In genomic region chr2:50635824-50636223, GRCh38 we compare ENCODE assay signal across 24 cellular contexts.
DNase-seq lines count a peak whose midpoint lies in the region; ATAC-seq, FAIRE-seq and TF ChIP-seq lines count a peak whose summit lies in the region.
"Had no signal": no experiment of that assay in that cellular context is flagged by ENCODE, and none has a peak within 500 bp of the region (broad histone marks: within the 10 kb centered on the region; RNA-seq: fewer than 3 reads in every experiment).

No MANE protein-coding gene starts in this region.

- WGBS in A549 (ENCODE audit: missing lambda C conversion rate): 0% methylated on average over 2 of the region's 2 CpGs
- WGBS in K562 (ENCODE audit: insufficient coverage, low coverage, missing lambda C conversion rate): 0% methylated on average over 2 of the region's 2 CpGs

- H3K9me1 ChIP-seq in K562 (ENCODE audit: control insufficient read depth, insufficient read depth, low read length): no peaks in the 10 kb centered on the region

- H3K9me3 ChIP-seq in A549 (no peaks in the 10 kb centered on the region), HUES48 (ENCODE audit: control insufficient read depth, insufficient read depth, low read length) (no peaks in the 10 kb centered on the region), K562 (replicated peaks; ENCODE audit: control insufficient read depth, insufficient read depth, low read depth, low read length) (no peaks in the 10 kb centered on the region; the same call in 1 of the 2 replicates), osteoblast (ENCODE audit: low read depth, low read length) (no peaks in the 10 kb centered on the region), A673 (ENCODE audit: low read depth, low read length, poor library complexity, severe bottlenecking) (no peaks in the 10 kb centered on the region)
- H3K9me3 ChIP-seq: Caco-2 had no signal

- FAIRE-seq in A549 (lab: Jason Lieb, UNC) (no peak), K562 (lab: Jason Lieb, UNC) (no peak)
- FAIRE-seq: D721Med, GM12892, GM18507, HTR-8/SVneo had no signal

- DNase-seq in A549 (ENCODE audit: low read depth in 1 of 2, low spot score in 1 of 2) (no peak), K562 (ENCODE audit: extremely low read depth in 1 of 4, low spot score in 3 of 4) (no peak), osteoblast (ENCODE audit: insufficient read length, low spot score, missing footprints) (peak; percentile 22), sciatic nerve (ENCODE audit: low spot score) (no peak), A673 (ENCODE audit: low spot score) (no peak)
- DNase-seq: 8988T; ACHN; AML-193; Caco-2; CD4-positive, alpha-beta T cell; DMS153; DMS79; GDM1; GOT3; HCEC 1CT; Karpas-422; KBM-7 had no signal

- no peak overlapping the region for H3K4me3 ChIP-seq in A549
- no peak overlapping the region for H3K4me3 ChIP-seq in HUES48 (ENCODE audit: low read depth, low read length)
- no peak overlapping the region for H3K4me3 ChIP-seq in K562
- no peak overlapping the region for H3K4me3 ChIP-seq in osteoblast (ENCODE audit: insufficient read depth, low read length)
- H3K4me3 ChIP-seq in A673 (ENCODE audit: low read depth, low read length, poor library complexity, severe bottlenecking): no peak overlapping the region

- H3K27me3 ChIP-seq in HUES48 (ENCODE audit: control insufficient read depth, insufficient read depth, low read length) (no peaks in the 10 kb centered on the region), K562 (ENCODE audit: control insufficient read depth in 2 of 2, insufficient read depth in 2 of 2, low read length in 2 of 2) (no peaks in the 10 kb centered on the region), osteoblast (ENCODE audit: insufficient read depth, low read length) (no peaks in the 10 kb centered on the region), A673 (replicated peaks; ENCODE audit: insufficient read depth, low read depth, low read length, poor library complexity) (peaks cover 20% of the 10 kb centered on the region)

- intact Hi-C loops in K562 (cut with micrococcal nuclease) (no loop called here), sciatic nerve (cut with DNase I) (no loop called here), A673 (cut with micrococcal nuclease; ENCODE audit: unreplicated experiment) (no loop called here)

- BruUV-seq in K562 (replicated peaks; lab: Mats Ljungman, UMichigan) (no TSS peak), A673 (replicated peaks; lab: Mats Ljungman, UMichigan) (no TSS peak)

- H3K4me2 ChIP-seq in A549 (no peak overlapping the region), K562 (ENCODE audit: insufficient read depth, low read length) (no peak overlapping the region), osteoblast (ENCODE audit: insufficient read depth, low read length) (no peak overlapping the region)

- no peak for TF ChIP-seq RAD21 in A549 (conservative IDR thresholded peaks at IDR 0.05 in 1 of 2, IDR thresholded peaks at IDR 0.05 in 1 of 2)
- TF ChIP-seq RAD21 in K562 (CRISPR knock-in tag; conservative IDR thresholded peaks at IDR 0.05 in 1 of 2, IDR thresholded peaks at IDR 0.05 in 1 of 2): no peak

- peak overlapping the region; percentile 20; the same call in 1 of the 2 replicates for H3K9ac ChIP-seq in HUES48 (ENCODE audit: low read depth, low read length)
- H3K9ac ChIP-seq in K562 (ENCODE audit: insufficient read depth in 1 of 2, low read depth in 2 of 2, low read length in 2 of 2): no peak overlapping the region

- TF ChIP-seq EP300 in A549 (IDR thresholded peaks at IDR 0.05) (no peak), K562 (IDR thresholded peaks at IDR 0.05; ENCODE audit: low read length) (no peak)

- no peaks in the 10 kb centered on the region for H3K4me1 ChIP-seq in A549
- H3K4me1 ChIP-seq in HUES48 (ENCODE audit: control insufficient read depth, insufficient read depth, low read length): peaks cover 27% of the 10 kb centered on the region
- no peaks in the 10 kb centered on the region for H3K4me1 ChIP-seq in K562 (replicated peaks in 1 of 2; ENCODE audit: control insufficient read depth in 2 of 2, insufficient read depth in 2 of 2, low read length in 2 of 2)
- H3K4me1 ChIP-seq in osteoblast (ENCODE audit: insufficient read depth, low read length): no peaks in the 10 kb centered on the region
- H3K4me1 ChIP-seq in A673 (ENCODE audit: insufficient read depth, low read length, poor library complexity, severe bottlenecking): no peaks in the 10 kb centered on the region
- H3K4me1 ChIP-seq: Caco-2 had no signal

- POLR2A ChIA-PET in A549 (lab: Yijun Ruan, JAX): interaction anchor here (0.6 kb wide), 1 partner anchor 963 kb away, joined by 3 read pairs; no protein-coding TSS in a partner anchor
- POLR2A ChIA-PET in K562 (lab: Yijun Ruan, JAX): no interaction called here
- POLR2A ChIA-PET in A673 (lab: Charles Lee; ENCODE audit: low non-redundant PET): no interaction called here

- TF ChIP-seq POLR2A in A549 (IDR thresholded peaks at IDR 0.05; ENCODE audit: low read length): no peak
- no peak for TF ChIP-seq POLR2A in K562 (conservative IDR thresholded peaks at IDR 0.05)

- CTCF ChIA-PET in A549 (lab: Yijun Ruan, JAX) (no interaction called here), K562 (lab: Yijun Ruan, JAX; ENCODE audit: low intra/inter-chr PET ratio) (no interaction called here), A673 (lab: Charles Lee) (no interaction called here)

- H2AFZ ChIP-seq in K562 (ENCODE audit: low read depth, low read length) (no peak overlapping the region), osteoblast (ENCODE audit: low read length) (no peak overlapping the region)

- no peak for ATAC-seq in A549
- no peak for ATAC-seq in K562
- no peak for ATAC-seq in sciatic nerve
- no peak for ATAC-seq in HG03342 (IDR thresholded peaks at IDR 0.05; ENCODE audit: unreplicated experiment)

- no peaks in the 10 kb centered on the region for H3K36me3 ChIP-seq in HUES48 (ENCODE audit: control insufficient read depth, insufficient read depth, low read length)
- no peaks in the 10 kb centered on the region for H3K36me3 ChIP-seq in K562 (ENCODE audit: control insufficient read depth, insufficient read depth, low read length)
- H3K36me3 ChIP-seq in osteoblast (ENCODE audit: insufficient read depth, low read length): no peaks in the 10 kb centered on the region
- H3K36me3 ChIP-seq in A673 (ENCODE audit: insufficient read depth, low read length, poor library complexity, severe bottlenecking): no peaks in the 10 kb centered on the region

- H4K20me1 ChIP-seq in K562 (replicated peaks; ENCODE audit: control insufficient read depth, insufficient read depth, low read length): no peaks in the 10 kb centered on the region
- H4K20me1 ChIP-seq in osteoblast (ENCODE audit: insufficient read depth, low read length): no peaks in the 10 kb centered on the region

- H3K27ac ChIP-seq in A549 (no peak overlapping the region), HUES48 (ENCODE audit: low read depth, low read length) (peak overlapping the region; percentile 88), K562 (ENCODE audit: extremely low read depth, low read depth, low read length) (no peak overlapping the region), osteoblast (ENCODE audit: low read depth, low read length) (no peak overlapping the region), A673 (ENCODE audit: low read depth, low read length, poor library complexity, severe bottlenecking) (no peak overlapping the region)
- H3K27ac ChIP-seq: C4-2B had no signal

- in situ Hi-C loops in K562 (cut with MboI): no loop called here

- no peak for TF ChIP-seq CTCF in A549 (IDR thresholded peaks at IDR 0.05)
- TF ChIP-seq CTCF in K562 (IDR thresholded peaks at IDR 0.05 in 2 of 3, conservative IDR thresholded peaks at IDR 0.05 in 1 of 3; ENCODE audit: insufficient read depth in 2 of 3, low read depth in 1 of 3, low read length in 3 of 3): no peak
- no peak for TF ChIP-seq CTCF in osteoblast (IDR thresholded peaks at IDR 0.05; ENCODE audit: extremely low read depth, low read depth, low read length)
- TF ChIP-seq CTCF in A673 (conservative IDR thresholded peaks at IDR 0.05; ENCODE audit: low read depth, low read length): no peak

- H3K79me2 ChIP-seq in K562 (ENCODE audit: control insufficient read depth, insufficient read depth, low read length) (no peaks in the 10 kb centered on the region), osteoblast (ENCODE audit: insufficient read depth, low read length) (no peaks in the 10 kb centered on the region)

TF ChIP-seq in A549, 52 proteins besides CTCF, POLR2A, EP300 and RAD21:
- TF ChIP-seq POLR2AphosphoS2 (conservative IDR thresholded peaks at IDR 0.05; ENCODE audit: low read length) (no peak), MAFK (IDR thresholded peaks at IDR 0.05; ENCODE audit: partially characterized antibody) (peak; percentile 86)

TF ChIP-seq in K562, 482 proteins besides CTCF, POLR2A, EP300 and RAD21:
- TF ChIP-seq, protein P1, sequence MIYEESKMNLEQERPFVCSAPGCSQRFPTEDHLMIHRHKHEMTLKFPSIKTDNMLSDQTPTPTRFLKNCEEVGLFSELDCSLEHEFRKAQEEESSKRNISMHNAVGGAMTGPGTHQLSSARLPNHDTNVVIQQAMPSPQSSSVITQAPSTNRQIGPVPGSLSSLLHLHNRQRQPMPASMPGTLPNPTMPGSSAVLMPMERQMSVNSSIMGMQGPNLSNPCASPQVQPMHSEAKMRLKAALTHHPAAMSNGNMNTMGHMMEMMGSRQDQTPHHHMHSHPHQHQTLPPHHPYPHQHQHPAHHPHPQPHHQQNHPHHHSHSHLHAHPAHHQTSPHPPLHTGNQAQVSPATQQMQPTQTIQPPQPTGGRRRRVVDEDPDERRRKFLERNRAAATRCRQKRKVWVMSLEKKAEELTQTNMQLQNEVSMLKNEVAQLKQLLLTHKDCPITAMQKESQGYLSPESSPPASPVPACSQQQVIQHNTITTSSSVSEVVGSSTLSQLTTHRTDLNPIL (CRISPR knock-in tag; IDR thresholded peaks at IDR 0.05): no peak
- peak; percentile 31; the same call in 1 of the 2 replicates for TF ChIP-seq C11orf30 (IDR thresholded peaks at IDR 0.05; ENCODE audit: low read depth)
- no peak for TF ChIP-seq ZNF79 (CRISPR knock-in tag; IDR thresholded peaks at IDR 0.05; ENCODE audit: low read depth)
- TF ChIP-seq ZKSCAN1 (IDR thresholded peaks at IDR 0.05; ENCODE audit: low read depth, low read length): no peak
- no peak for TF ChIP-seq POLR3A (IDR thresholded peaks at IDR 0.05; ENCODE audit: borderline replicate concordance, extremely low read depth, insufficient read depth, insufficient read length)
- TF ChIP-seq CHD2 (IDR thresholded peaks at IDR 0.05; ENCODE audit: low read depth, low read length): no peak
- peak; percentile 50; the same call in 1 of the 2 replicates for TF ChIP-seq ZNF316 (IDR thresholded peaks at IDR 0.05)
- TF ChIP-seq MAFG (tag; conservative IDR thresholded peaks at IDR 0.05): peak; percentile 29
- TF ChIP-seq MAFK (IDR thresholded peaks at IDR 0.05; ENCODE audit: low read length): peak; percentile 46; the same call in 1 of the 2 replicates
- peak; percentile 60 for TF ChIP-seq MAFF (IDR thresholded peaks at IDR 0.05; ENCODE audit: low read length)
TF ChIP-seq in K562: peak in this region for 5.

Comparison
In these comparisons a context has a peak if more than half of its experiments do, and no peak if none do; other contexts are left out.
1. Of the 35 proteins assayed by ChIP-seq in both K562 and A549: peak only in K562: none; only in A549: none; in both: MAFK; in neither: 34.